In the genomic region with DNA sequence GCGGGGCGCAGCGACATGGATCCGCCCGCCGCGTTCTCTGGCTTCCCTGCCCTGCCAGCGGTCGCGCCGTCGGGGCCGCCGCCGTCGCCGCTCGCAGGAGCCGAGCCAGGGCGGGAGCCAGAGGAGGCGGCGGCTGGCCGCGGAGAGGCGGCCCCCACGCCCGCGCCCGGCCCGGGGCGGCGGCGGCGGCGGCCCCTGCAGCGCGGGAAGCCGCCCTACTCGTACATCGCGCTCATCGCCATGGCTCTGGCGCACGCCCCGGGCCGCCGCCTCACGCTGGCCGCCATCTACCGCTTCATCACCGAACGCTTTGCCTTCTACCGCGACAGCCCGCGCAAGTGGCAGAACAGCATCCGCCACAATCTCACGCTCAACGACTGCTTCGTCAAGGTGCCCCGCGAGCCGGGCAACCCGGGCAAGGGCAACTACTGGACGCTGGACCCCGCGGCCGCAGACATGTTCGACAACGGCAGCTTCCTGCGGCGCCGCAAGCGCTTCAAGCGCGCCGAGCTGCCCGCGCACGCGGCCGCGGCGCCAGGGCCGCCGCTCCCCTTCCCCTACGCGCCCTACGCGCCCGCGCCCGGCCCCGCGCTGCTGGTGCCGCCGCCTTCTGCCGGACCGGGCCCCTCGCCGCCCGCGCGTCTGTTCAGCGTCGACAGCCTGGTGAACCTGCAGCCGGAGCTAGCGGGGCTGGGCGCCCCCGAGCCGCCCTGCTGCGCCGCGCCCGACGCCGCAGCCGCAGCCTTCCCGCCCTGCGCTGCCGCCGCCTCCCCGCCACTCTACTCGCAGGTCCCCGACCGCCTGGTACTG, we compare ENCODE assay signal across 11 cellular contexts. TPM values are rescaled to one million over a fixed set of nuclear protein-coding genes. Genes with fewer than 3 reads are reported as not detected.
A peak's percentile ranks its signal among the peaks of the same experiment; 100 is the strongest.
DNase-seq lines count a peak whose midpoint lies in the region; ATAC-seq, FAIRE-seq and TF ChIP-seq lines count a peak whose summit lies in the region.
"Had no signal": no experiment of that assay in that cellular context is flagged by ENCODE, and none has a peak within 500 bp of the region (broad histone marks: within the 10 kb centered on the region; RNA-seq: fewer than 3 reads in every experiment).

No MANE protein-coding gene starts in this region.

- no peaks in the 10 kb centered on the region for H3K36me3 ChIP-seq in CD8-positive, alpha-beta T cell (ENCODE audit: insufficient read depth, low read length)
- H3K36me3 ChIP-seq in IMR-90 (ENCODE audit: control insufficient read depth, insufficient read depth, low read length), result no peaks in the 10 kb centered on the region

- no peak for DNase-seq in CD8-positive, alpha-beta T cell
- no peak for DNase-seq in IMR-90
- no peak for DNase-seq in coronary artery (ENCODE audit: low spot score)
- no peak for DNase-seq in naive thymus-derived CD8-positive, alpha-beta T cell
- DNase-seq in G401 (ENCODE audit: low spot score), result no peak
- DNase-seq in D721Med (ENCODE audit: insufficient read length, low spot score), result no peak
- DNase-seq: activated B cell treated with CpG ODN at 0.5 μM for 24 hours, NCI-H1105 had no signal

- no TSS peak for BruUV-seq in IMR-90 (replicated peaks; lab: Mats Ljungman, UMichigan)

- no peak for ATAC-seq in CD8-positive, alpha-beta T cell
- ATAC-seq in IMR-90 (ENCODE audit: low read depth) (peak; percentile 60), GM21367 (IDR thresholded peaks at IDR 0.05; ENCODE audit: unreplicated experiment) (no peak), GM19351 (IDR thresholded peaks at IDR 0.05; ENCODE audit: unreplicated experiment) (no peak)
- ATAC-seq in naive thymus-derived CD8-positive, alpha-beta T cell, result peak; percentile 33 to 48

- H3K4me3 ChIP-seq in CD8-positive, alpha-beta T cell (ENCODE audit: low read depth, low read length), result no peak overlapping the region
- peak overlapping the region; percentile 48 for H3K4me3 ChIP-seq in IMR-90 (ENCODE audit: insufficient read depth, low read depth, low read length)
- H3K4me3 ChIP-seq in coronary artery, result peak overlapping the region; percentile 63

- POLR2A ChIA-PET in CD8-positive, alpha-beta T cell (lab: Charles Lee), result no interaction called here
- POLR2A ChIA-PET in IMR-90 (lab: Charles Lee; ENCODE audit: unreplicated experiment), result no interaction called here
- POLR2A ChIA-PET in naive thymus-derived CD8-positive, alpha-beta T cell (lab: Charles Lee), result no interaction called here

- H2AK9ac ChIP-seq in IMR-90 (replicated peaks; ENCODE audit: low read depth, low read length, poor library complexity), result no peak overlapping the region

- 5% methylated on average over 61 of the region's 126 CpGs; no CpG with 5 or more reads in 1 of the 2 experiments for WGBS in IMR-90 (ENCODE audit: extremely low coverage in 2 of 2, insufficient read length in 1 of 2), 2 experiments

- no peak overlapping the region for H3K56ac ChIP-seq in IMR-90 (ENCODE audit: extremely low read depth, insufficient read depth, low read length)

- H2BK5ac ChIP-seq in IMR-90 (ENCODE audit: low read depth, low read length, poor library complexity, severe bottlenecking), result no peak overlapping the region

- no peaks in the 10 kb centered on the region for H3K9me1 ChIP-seq in IMR-90 (ENCODE audit: insufficient read depth, low read length)

- peaks cover 5% of the 10 kb centered on the region for H3K4me1 Mint-ChIP-seq in CD8-positive, alpha-beta T cell (ENCODE audit: low read depth)
- peaks cover 0 to 9% (median 4%) of the 10 kb centered on the region in 4 donors for H3K4me1 Mint-ChIP-seq in naive thymus-derived CD8-positive, alpha-beta T cell

- H3K9me3 Mint-ChIP-seq in CD8-positive, alpha-beta T cell, result no peaks in the 10 kb centered on the region
- no peaks in the 10 kb centered on the region for H3K9me3 Mint-ChIP-seq in naive thymus-derived CD8-positive, alpha-beta T cell
- H3K9me3 Mint-ChIP-seq: activated B cell treated with CpG ODN at 0.5 μM for 24 hours had no signal

- CTCF ChIA-PET in CD8-positive, alpha-beta T cell (lab: Charles Lee), result no interaction called here
- CTCF ChIA-PET in IMR-90 (lab: Yijun Ruan, JAX), result no interaction called here

- H2BK20ac ChIP-seq in IMR-90 (ENCODE audit: low read depth, low read length), result no peak overlapping the region

- H3K27me3 Mint-ChIP-seq in CD8-positive, alpha-beta T cell (ENCODE audit: low read depth), result peaks cover 49% of the 10 kb centered on the region
- H3K27me3 Mint-ChIP-seq in naive thymus-derived CD8-positive, alpha-beta T cell, result peaks cover 35 to 78% (median 53%) of the 10 kb centered on the region in 5 donors

- no peak overlapping the region for H2BK120ac ChIP-seq in IMR-90 (ENCODE audit: low read depth, low read length)

- H3K4me2 ChIP-seq in IMR-90 (ENCODE audit: low read depth, low read length), result peak overlapping the region; percentile 70; the same call in 1 of the 2 replicates

- H4K20me1 ChIP-seq in IMR-90 (ENCODE audit: insufficient read depth, low read length), result peaks cover 2% of the 10 kb centered on the region; the same call in 1 of the 2 replicates

- no peak for FAIRE-seq in D721Med (lab: Jason Lieb, UNC)
- FAIRE-seq: frontal cortex had no signal

- peaks cover 19% of the 10 kb centered on the region for H3K27me3 ChIP-seq in CD8-positive, alpha-beta T cell (ENCODE audit: insufficient read depth, low read length)
- peaks cover 47% of the 10 kb centered on the region for H3K27me3 ChIP-seq in IMR-90 (ENCODE audit: control insufficient read depth, insufficient read depth, low read length)

- H2AFZ ChIP-seq in IMR-90 (replicated peaks; ENCODE audit: low read length, poor library complexity), result peak overlapping the region; percentile 82

- no peak overlapping the region for H3K14ac ChIP-seq in IMR-90 (replicated peaks; ENCODE audit: low read depth, low read length)

- in situ Hi-C loops in IMR-90 (cut with MboI; ENCODE audit: low sequenced_read_pairs) (no loop called here), G401 (cut with HindIII; ENCODE audit: low sequenced_read_pairs) (no loop called here)

- no peak overlapping the region for H3K18ac ChIP-seq in IMR-90 (ENCODE audit: low read depth, low read length)

- intact Hi-C loops in CD8-positive, alpha-beta T cell (cut with DNase I, micrococcal nuclease), result no loop called here
- intact Hi-C loops in IMR-90 (cut with micrococcal nuclease), result no loop called here

- TF ChIP-seq CTCF in CD8-positive, alpha-beta T cell (IDR thresholded peaks at IDR 0.05), result no peak
- TF ChIP-seq CTCF in IMR-90 (conservative IDR thresholded peaks at IDR 0.05; ENCODE audit: low read depth, low read length) (no peak), coronary artery (IDR thresholded peaks at IDR 0.05) (no peak), D721Med (IDR thresholded peaks at IDR 0.05; ENCODE audit: insufficient read depth, missing control alignments) (no peak)

- no peak overlapping the region for H3K23ac ChIP-seq in IMR-90 (ENCODE audit: low read depth, low read length)

- no peak overlapping the region for H3K9ac ChIP-seq in IMR-90 (ENCODE audit: low read depth, low read length)

- no peaks in the 10 kb centered on the region for H3K9me3 ChIP-seq in CD8-positive, alpha-beta T cell (ENCODE audit: low read length)
- H3K9me3 ChIP-seq in IMR-90 (ENCODE audit: control insufficient read depth, insufficient read depth, low read length), result no peaks in the 10 kb centered on the region

- H4K5ac ChIP-seq in IMR-90 (ENCODE audit: low read depth, low read length), result no peak overlapping the region

- H3K4me3 Mint-ChIP-seq in CD8-positive, alpha-beta T cell, result peak overlapping the region; percentile 43
- peak overlapping the region in 7 of 10 donors; percentile 29 to 87 (median 48) for H3K4me3 Mint-ChIP-seq in naive thymus-derived CD8-positive, alpha-beta T cell

- H2BK15ac ChIP-seq in IMR-90 (ENCODE audit: low read depth, low read length), result no peak overlapping the region

- no peak for TF ChIP-seq POLR2A in IMR-90 (IDR thresholded peaks at IDR 0.05; ENCODE audit: low read depth, low read length)

- no peak overlapping the region for H3K4ac ChIP-seq in IMR-90 (ENCODE audit: low read depth, low read length)

- H3K27ac ChIP-seq in CD8-positive, alpha-beta T cell (ENCODE audit: low read depth, low read length), result no peak overlapping the region
- H3K27ac ChIP-seq in IMR-90 (ENCODE audit: insufficient read depth, low read length) (no peak overlapping the region), coronary artery (no peak overlapping the region)

- H3K79me1 ChIP-seq in IMR-90 (ENCODE audit: low read depth in 1 of 2, low read length in 2 of 2), result no peaks in the 10 kb centered on the region

- H3K27ac Mint-ChIP-seq in CD8-positive, alpha-beta T cell, result no peak overlapping the region
- no peak overlapping the region for H3K27ac Mint-ChIP-seq in naive thymus-derived CD8-positive, alpha-beta T cell
- H3K27ac Mint-ChIP-seq: activated B cell treated with CpG ODN at 0.5 μM for 24 hours had no signal

- no peak overlapping the region for H2AK5ac ChIP-seq in IMR-90 (ENCODE audit: low read depth, low read length)

- H4K91ac ChIP-seq in IMR-90 (ENCODE audit: insufficient read depth, low read depth, low read length), result no peak overlapping the region

- dilution Hi-C loops in IMR-90 (cut with HindIII; ENCODE audit: low sequenced_read_pairs, unreplicated experiment), result no loop called here

- TF ChIP-seq RAD21 in IMR-90 (IDR thresholded peaks at IDR 0.05; ENCODE audit: low read length), result no peak

- H3K36me3 Mint-ChIP-seq in CD8-positive, alpha-beta T cell, result no peaks in the 10 kb centered on the region
- H3K36me3 Mint-ChIP-seq in naive thymus-derived CD8-positive, alpha-beta T cell, result peaks cover 0 to 3% (median 3%) of the 10 kb centered on the region in 3 donors

- H3K4me1 ChIP-seq in CD8-positive, alpha-beta T cell (ENCODE audit: insufficient read depth, low read length), result no peaks in the 10 kb centered on the region
- peaks cover 3% of the 10 kb centered on the region for H3K4me1 ChIP-seq in IMR-90 (ENCODE audit: control insufficient read depth, insufficient read depth, low read length)

- no peak overlapping the region for H4K8ac ChIP-seq in IMR-90 (ENCODE audit: low read depth in 2 of 2, low read length in 2 of 2)

TF ChIP-seq in IMR-90, 13 proteins besides CTCF, POLR2A, EP300 and RAD21 (continues in another document):
- no peak for TF ChIP-seq BHLHE40 (IDR thresholded peaks at IDR 0.05; ENCODE audit: low read depth, low read length)

RNA-seq across cellular contexts. Expression of gene FOXE3, which starts 0.4 kb away (rescaled TPM):
- not detected for total RNA-seq in CD8-positive, alpha-beta T cell
- not detected in 2 replicates for total RNA-seq in IMR-90 (2012; rRNA removed)
- polyA plus RNA-seq in IMR-90 (2012; rRNA removed), result 0.12 TPM in 1 of 2 replicates, not detected in the other
- 0.03 and 0.13 TPM in 2 replicates for polyA plus RNA-seq in IMR-90 (2012; cell fraction: cytosol; rRNA removed)
- polyA plus RNA-seq in IMR-90 (2012; cell fraction: nucleus; rRNA removed; ENCODE audit: low replicate concordance), result 0.03 and 0.18 TPM in 2 replicates
- not detected for total RNA-seq in naive thymus-derived CD8-positive, alpha-beta T cell
- not detected for polyA plus RNA-seq in naive thymus-derived CD8-positive, alpha-beta T cell
- not detected in 2 replicates for total RNA-seq in G401 (2014; rRNA removed; shearing (Covaris generic))
- total RNA-seq: activated B cell treated with CpG ODN at 0.5 μM for 24 hours, frontal cortex had no signal

RNA-seq across cellular contexts. Expression of gene FOXD2, which starts 21.3 kb away (rescaled TPM):
- under 1 TPM; 0.35 to 0.56 TPM for total RNA-seq in CD8-positive, alpha-beta T cell
- total RNA-seq in IMR-90 (2012; rRNA removed), result under 0.01 TPM in 2 replicates
- 0.03 and 0.04 TPM in 2 replicates for polyA plus RNA-seq in IMR-90 (2012; rRNA removed)
- 0.03 and 0.10 TPM in 2 replicates for polyA plus RNA-seq in IMR-90 (2012; cell fraction: cytosol; rRNA removed)
- polyA plus RNA-seq in IMR-90 (2012; cell fraction: nucleus; rRNA removed; ENCODE audit: low replicate concordance), result 0.10 and 0.17 TPM in 2 replicates
- total RNA-seq in naive thymus-derived CD8-positive, alpha-beta T cell, result under 1 TPM; 0.27 to 0.36 TPM
- under 1 TPM in 2 of 3 donors, not detected in 1; 0.05 to 0.32 TPM for polyA plus RNA-seq in naive thymus-derived CD8-positive, alpha-beta T cell
- total RNA-seq in G401 (2014; rRNA removed; shearing (Covaris generic)), result 3.3 and 5.8 TPM in 2 replicates

Comparison
In these comparisons a context has a peak if more than half of its experiments do, and no peak if none do; other contexts are left out.
1. ATAC-seq: peak in IMR-90 (single experiment) and naive thymus-derived CD8-positive, alpha-beta T cell (2 of 2); none in CD8-positive, alpha-beta T cell (single experiment), GM21367 (single experiment) and GM19351 (single experiment).